ENCODE assay signal across 31 cellular contexts in the genomic region with DNA sequence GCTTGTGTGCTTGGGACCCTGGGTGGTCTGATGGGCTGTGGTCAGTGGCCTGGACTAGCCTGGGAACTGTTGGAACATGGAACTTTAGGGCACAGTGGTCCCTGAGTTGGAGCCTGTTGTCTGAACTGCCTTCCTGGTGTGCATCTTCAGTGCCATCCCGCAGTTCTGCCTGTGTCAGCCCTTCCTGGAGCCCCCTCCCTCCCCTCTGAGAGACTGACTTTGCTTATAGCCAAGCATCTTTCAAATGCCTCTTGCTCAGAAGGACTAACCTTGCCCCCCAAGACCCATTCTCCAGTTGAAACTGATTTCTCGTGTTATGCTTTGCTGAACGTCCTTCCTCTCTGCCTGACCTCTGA. TPM values are rescaled to one million over a fixed set of nuclear protein-coding genes. Genes with fewer than 3 reads are reported as not detected.
A peak's percentile ranks its signal among the peaks of the same experiment; 100 is the strongest.
DNase-seq lines count a peak whose midpoint lies in the region; ATAC-seq and TF ChIP-seq lines count a peak whose summit lies in the region.
"Had no signal": no experiment of that assay in that cellular context is flagged by ENCODE, and none has a peak within 500 bp of the region (broad histone marks: within the 10 kb centered on the region; RNA-seq: fewer than 3 reads in every experiment).

No MANE protein-coding gene starts in this region.

- no peak for ATAC-seq in activated CD8-positive, alpha-beta T cell treated with anti-CD3 and anti-CD28 coated beads, Interleukin-2, amount 10 ng/mL, durations not matched to agents 7 days and 5 days
- ATAC-seq in GM21381 (IDR thresholded peaks at IDR 0.05; ENCODE audit: unreplicated experiment) (no peak), GM19467 (IDR thresholded peaks at IDR 0.05; ENCODE audit: unreplicated experiment) (no peak)
- ATAC-seq: naive thymus-derived CD8-positive, alpha-beta T cell had no signal

- H3K27me3 Mint-ChIP-seq in H9 (ENCODE audit: low read depth), result no peaks in the 10 kb centered on the region
- H3K27me3 Mint-ChIP-seq in activated CD8-positive, alpha-beta T cell treated with anti-CD3 and anti-CD28 coated beads, Interleukin-2, amount 10 ng/mL, durations not matched to agents 7 days and 5 days (ENCODE audit: low read depth), result no peaks in the 10 kb centered on the region
- H3K27me3 Mint-ChIP-seq: activated CD4-positive, alpha-beta memory T cell treated with anti-CD3 and anti-CD28 coated beads, Interleukin-2, amount 10 ng/mL, durations not matched to agents 7 days and 5 days; activated naive CD4-positive, alpha-beta T cell treated with anti-CD3 and anti-CD28 coated beads, Interleukin-2, amount 50 U/mL, for 24 hours; CD8-positive, alpha-beta memory T cell; naive thymus-derived CD8-positive, alpha-beta T cell; stimulated activated naive CD8-positive, alpha-beta T cell treated with anti-CD3 and anti-CD28 coated beads, Interleukin-15, Interleukin-2, amounts not matched to agents 100 ng/mL and 50 ng/mL, for 24 hours had no signal

- H3K56ac ChIP-seq in H9 (ENCODE audit: insufficient read length, low read depth, low read length), result no peak overlapping the region

- no peak overlapping the region for H2BK12ac ChIP-seq in H9 (ENCODE audit: insufficient read length, low read depth, low read length)

- H2BK120ac ChIP-seq in H9 (ENCODE audit: low read depth, low read length, poor library complexity, severe bottlenecking), result no peak overlapping the region

- H2AK5ac ChIP-seq in H9 (ENCODE audit: insufficient read length, low read length), result no peak overlapping the region

- no peak overlapping the region for H3K23ac ChIP-seq in H9 (ENCODE audit: insufficient read length, low read depth, low read length)

- H3K18ac ChIP-seq in H9 (ENCODE audit: insufficient read length, low read depth, low read length), result no peak overlapping the region

- no peaks in the 10 kb centered on the region for H3K79me1 ChIP-seq in H9 (ENCODE audit: insufficient read depth, low read depth, low read length, poor library complexity, severe bottlenecking)

- no peaks in the 10 kb centered on the region for H3K27me3 ChIP-seq in H9 (ENCODE audit: insufficient read depth, low read length)
- no peaks in the 10 kb centered on the region for H3K27me3 ChIP-seq in esophagus squamous epithelium
- H3K27me3 ChIP-seq: BE2C, esophagus muscularis mucosa, foreskin keratinocyte, heart right ventricle, thyroid gland had no signal

- no peak overlapping the region for H2BK15ac ChIP-seq in H9 (ENCODE audit: low read depth, low read length)

- no peaks in the 10 kb centered on the region for H3K9me3 ChIP-seq in H9 (ENCODE audit: control insufficient read depth, low read depth, low read length)
- H3K9me3 ChIP-seq in esophagus squamous epithelium, result no peaks in the 10 kb centered on the region
- H3K9me3 ChIP-seq: BE2C, esophagus muscularis mucosa, HAP-1, heart right ventricle, thyroid gland had no signal

- H2BK20ac ChIP-seq in H9 (ENCODE audit: low read depth, low read length, poor library complexity, severe bottlenecking), result no peak overlapping the region

- H3K4me1 Mint-ChIP-seq in H9, result no peaks in the 10 kb centered on the region
- no peaks in the 10 kb centered on the region for H3K4me1 Mint-ChIP-seq in activated CD8-positive, alpha-beta T cell treated with anti-CD3 and anti-CD28 coated beads, Interleukin-2, amount 10 ng/mL, durations not matched to agents 7 days and 5 days (ENCODE audit: low read depth)
- H3K4me1 Mint-ChIP-seq: mesothelial cell of epicardium had no signal

- H3K4me1 ChIP-seq in H9 (ENCODE audit: insufficient read depth, low read length) (no peaks in the 10 kb centered on the region), esophagus squamous epithelium (peaks cover 23 to 58% (median 30%) of the 10 kb centered on the region in 3 donors)
- H3K4me1 ChIP-seq: BE2C, HAP-1, heart right ventricle, thyroid gland had no signal

- H3K27ac ChIP-seq in H9 (ENCODE audit: insufficient read length, low read depth, low read length) (no peak overlapping the region), esophagus squamous epithelium (peak overlapping the region; percentile 79 to 87 (median 84)), skin epidermis (peak overlapping the region in 12 of 21 experiments; percentile 6 to 73 (median 50))
- H3K27ac ChIP-seq: coronary artery, esophagus muscularis mucosa, foreskin keratinocyte, heart right ventricle, thyroid gland had no signal

- TF ChIP-seq CTCF in H9 (conservative IDR thresholded peaks at IDR 0.05), result no peak
- TF ChIP-seq CTCF in esophagus squamous epithelium (IDR thresholded peaks at IDR 0.05), result no peak

- no peaks in the 10 kb centered on the region for H3K79me2 ChIP-seq in H9 (ENCODE audit: insufficient read depth, low read length)

- H2BK5ac ChIP-seq in H9 (ENCODE audit: insufficient read length, low read length), result no peak overlapping the region

- peaks cover 15 to 53% (median 50%) of the 10 kb centered on the region in 3 experiments; a peak in 6 of 7 replicates for H3K36me3 Mint-ChIP-seq in H9 (ENCODE audit: insufficient read depth in 1 of 3, low read depth in 3 of 3)
- peaks cover 23% of the 10 kb centered on the region for H3K36me3 Mint-ChIP-seq in activated CD8-positive, alpha-beta T cell treated with anti-CD3 and anti-CD28 coated beads, Interleukin-2, amount 10 ng/mL, durations not matched to agents 7 days and 5 days (ENCODE audit: low read depth)

- TF ChIP-seq POLR2A in esophagus squamous epithelium (IDR thresholded peaks at IDR 0.05), result no peak

- POLR2A ChIA-PET in activated CD8-positive, alpha-beta T cell treated with anti-CD3 and anti-CD28 coated beads, Interleukin-2, amount 10 ng/mL, durations not matched to agents 7 days and 5 days (lab: Charles Lee), result interaction anchor here (1.0 kb wide), 1 partner anchor 35 kb away, joined by 4 read pairs; no protein-coding TSS in a partner anchor

- H4K8ac ChIP-seq in H9 (replicated peaks; ENCODE audit: insufficient read length, low read depth, low read length), result no peak overlapping the region

- H4K91ac ChIP-seq in H9 (ENCODE audit: insufficient read length, low read depth, low read length), result no peak overlapping the region

- WGBS in H9 (ENCODE audit: extremely low coverage, insufficient read length, low lambda C conversion rate), result no CpG with 5 or more reads among the region's 3 CpGs
- WGBS in esophagus squamous epithelium, 2 donors, result 45 to 69% methylated on average over 3 of the region's 3 CpGs

- no peaks in the 10 kb centered on the region for H3K23me2 ChIP-seq in H9 (ENCODE audit: insufficient read length, low read depth, low read length, poor library complexity, severe bottlenecking)

- no peaks in the 10 kb centered on the region for H4K20me1 ChIP-seq in H9 (ENCODE audit: control insufficient read depth, insufficient read depth, insufficient read length)

- H3K9ac ChIP-seq in H9 (ENCODE audit: extremely low read depth, insufficient read length, low read length), result no peak overlapping the region

- peak overlapping the region in 2 of 3 experiments; percentile 91 to 92; a peak in 4 of 7 replicates for H3K27ac Mint-ChIP-seq in H9
- H3K27ac Mint-ChIP-seq in activated CD8-positive, alpha-beta T cell treated with anti-CD3 and anti-CD28 coated beads, Interleukin-2, amount 10 ng/mL, durations not matched to agents 7 days and 5 days, result peak overlapping the region; percentile 39
- H3K27ac Mint-ChIP-seq: activated CD4-positive, alpha-beta memory T cell treated with anti-CD3 and anti-CD28 coated beads, Interleukin-2, amount 10 ng/mL, durations not matched to agents 7 days and 5 days; mesothelial cell of epicardium had no signal

- intact Hi-C loops in esophagus squamous epithelium (cut with DNase I), result no loop called here

- DNase-seq in H9 (no peak), esophagus squamous epithelium (lab: John Stamatoyannopoulos, UW) (no peak), iPS-NIHi7 (ENCODE audit: extremely low spot score) (no peak)
- no peak for DNase-seq in activated CD8-positive, alpha-beta T cell treated with anti-CD3 and anti-CD28 coated beads, Interleukin-2, amount 10 ng/mL, durations not matched to agents 7 days and 5 days
- DNase-seq: ACHN; activated CD4-positive, alpha-beta memory T cell treated with anti-CD3 and anti-CD28 coated beads, Interleukin-2, amount 10 ng/mL, durations not matched to agents 7 days and 5 days; activated CD4-positive, alpha-beta T cell treated with anti-CD3 and anti-CD28 coated beads for 1 hour; aorta; BE2C; CD8-positive, alpha-beta memory T cell; EL; foreskin keratinocyte; heart right ventricle; Karpas-422; naive thymus-derived CD8-positive, alpha-beta T cell; NCI-H1436; NCI-H2081 treated with DMSO at 0.1 percent for 48 hours; NCI-H345; NCI-H69; occipital lobe; Right ventricle myocardium superior; thyroid gland had no signal

- H3K4ac ChIP-seq in H9 (ENCODE audit: low read depth, low read length), result no peak overlapping the region

- no peaks in the 10 kb centered on the region for H3K9me3 Mint-ChIP-seq in H9
- no peaks in the 10 kb centered on the region for H3K9me3 Mint-ChIP-seq in activated CD8-positive, alpha-beta T cell treated with anti-CD3 and anti-CD28 coated beads, Interleukin-2, amount 10 ng/mL, durations not matched to agents 7 days and 5 days (ENCODE audit: insufficient read depth)
- H3K9me3 Mint-ChIP-seq: activated CD4-positive, alpha-beta memory T cell treated with anti-CD3 and anti-CD28 coated beads, Interleukin-2, amount 10 ng/mL, durations not matched to agents 7 days and 5 days; activated naive CD4-positive, alpha-beta T cell treated with anti-CD3 and anti-CD28 coated beads, Interleukin-2, amount 50 U/mL, for 24 hours; CD8-positive, alpha-beta memory T cell; mesothelial cell of epicardium; naive thymus-derived CD8-positive, alpha-beta T cell; stimulated activated naive CD8-positive, alpha-beta T cell treated with anti-CD3 and anti-CD28 coated beads, Interleukin-15, Interleukin-2, amounts not matched to agents 100 ng/mL and 50 ng/mL, for 24 hours had no signal

- no peak overlapping the region for H4K5ac ChIP-seq in H9 (ENCODE audit: insufficient read length, low read depth, low read length)

- no peak overlapping the region for H3T11ph ChIP-seq in H9 (ENCODE audit: low read length)

- CTCF ChIA-PET in activated CD8-positive, alpha-beta T cell treated with anti-CD3 and anti-CD28 coated beads, Interleukin-2, amount 10 ng/mL, durations not matched to agents 7 days and 5 days (lab: Charles Lee), result no interaction called here

- H3K14ac ChIP-seq in H9 (ENCODE audit: insufficient read depth, low read length), result no peak overlapping the region

- H3K36me3 ChIP-seq in esophagus squamous epithelium, result peaks cover 11 to 97% (median 34%) of the 10 kb centered on the region in 3 donors

- no peak overlapping the region for H3K4me3 Mint-ChIP-seq in H9
- no peak overlapping the region for H3K4me3 Mint-ChIP-seq in activated CD8-positive, alpha-beta T cell treated with anti-CD3 and anti-CD28 coated beads, Interleukin-2, amount 10 ng/mL, durations not matched to agents 7 days and 5 days
- H3K4me3 Mint-ChIP-seq: activated CD4-positive, alpha-beta memory T cell treated with anti-CD3 and anti-CD28 coated beads, Interleukin-2, amount 10 ng/mL, durations not matched to agents 7 days and 5 days; activated naive CD4-positive, alpha-beta T cell treated with anti-CD3 and anti-CD28 coated beads, Interleukin-2, amount 50 U/mL, for 24 hours; CD8-positive, alpha-beta memory T cell; mesothelial cell of epicardium; naive thymus-derived CD8-positive, alpha-beta T cell; stimulated activated naive CD8-positive, alpha-beta T cell treated with anti-CD3 and anti-CD28 coated beads, Interleukin-15, Interleukin-2, amounts not matched to agents 100 ng/mL and 50 ng/mL, for 24 hours had no signal

- H3K4me2 ChIP-seq in H9 (ENCODE audit: insufficient read depth, insufficient read length, low read length), result no peak overlapping the region

- H2AFZ ChIP-seq in H9 (ENCODE audit: low read length), result no peak overlapping the region

- peak overlapping the region in 1 of 4 donors; percentile 33 for H3K4me3 ChIP-seq in esophagus squamous epithelium
- no peak overlapping the region for H3K4me3 ChIP-seq in skin epidermis
- H3K4me3 ChIP-seq: coronary artery, esophagus muscularis mucosa, HAP-1, heart right ventricle, thyroid gland had no signal

RNA-seq across cellular contexts. Expression of gene MAU2, which starts 14.3 kb away (rescaled TPM):
- 48.4 and 55.3 TPM in 2 replicates for total RNA-seq in H9 (2021)
- 10 to 100 TPM; 67.0 to 67.4 TPM for total RNA-seq in activated CD8-positive, alpha-beta T cell treated with anti-CD3 and anti-CD28 coated beads, Interleukin-2, amount 10 ng/mL, durations not matched to agents 7 days and 5 days
- total RNA-seq in esophagus squamous epithelium, result 10 to 100 TPM; 35.4 to 53.2 (median 39.1) TPM

RNA-seq across cellular contexts. Expression of gene SUGP1, which starts 14.7 kb away (rescaled TPM):
- total RNA-seq in H9 (2021), result 99.7 and 103 TPM in 2 replicates
- total RNA-seq in activated CD8-positive, alpha-beta T cell treated with anti-CD3 and anti-CD28 coated beads, Interleukin-2, amount 10 ng/mL, durations not matched to agents 7 days and 5 days, result 10 to 100 TPM; 58.9 to 60.9 TPM
- 10 to 100 TPM; 31.0 to 47.4 (median 32.3) TPM for total RNA-seq in esophagus squamous epithelium
